8 cellular contexts compared by ENCODE assay signal in the genomic region with DNA sequence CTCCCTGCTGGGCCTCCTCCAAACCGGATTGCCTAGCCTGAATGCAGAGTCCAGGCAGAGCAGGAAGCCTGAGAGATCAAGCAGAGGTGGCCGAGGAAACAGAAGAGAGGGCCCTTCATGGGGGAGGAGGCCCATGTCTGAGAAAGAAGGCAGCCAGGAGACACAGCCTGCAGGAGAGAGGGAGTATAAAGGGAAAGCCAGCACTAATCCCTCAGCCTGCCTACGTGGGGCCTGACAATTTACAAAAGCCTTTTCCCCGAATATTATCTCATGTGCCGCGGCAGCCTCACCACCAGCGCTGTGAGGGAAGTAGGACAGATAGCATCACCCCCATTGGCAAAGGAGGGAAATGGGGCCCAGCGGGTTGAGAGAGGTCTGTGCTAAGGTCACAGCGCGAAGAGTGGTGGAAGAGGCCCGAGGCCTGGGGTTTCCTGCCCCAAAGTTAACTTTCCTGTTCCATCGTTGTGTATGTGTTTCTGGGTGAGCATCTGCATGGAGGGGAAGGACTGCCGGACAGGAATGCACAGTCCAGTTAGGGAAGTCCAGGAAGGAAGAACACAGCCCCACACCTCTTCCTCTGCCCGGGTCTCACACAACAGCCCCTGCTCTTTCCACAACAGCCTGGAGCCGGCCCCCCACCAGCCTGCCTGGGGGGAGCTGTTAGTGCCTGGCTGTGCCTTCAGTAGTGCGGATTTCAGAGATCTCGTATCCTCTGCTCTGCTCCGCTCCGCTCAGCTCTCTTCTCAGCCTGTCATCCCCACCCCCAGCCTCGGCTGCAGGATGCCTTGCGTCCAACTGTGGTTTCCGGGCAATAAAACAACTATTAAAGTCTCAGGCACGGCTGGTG. TPM values are rescaled to one million over a fixed set of nuclear protein-coding genes. Genes with fewer than 3 reads are reported as not detected.
DNase-seq lines count a peak whose midpoint lies in the region; ATAC-seq and TF ChIP-seq lines count a peak whose summit lies in the region.

No MANE protein-coding gene starts in this region.

- no peaks in the 10 kb centered on the region for H3K9me3 Mint-ChIP-seq in activated B cell treated with CpG ODN at 0.5 μM for 24 hours
- no peaks in the 10 kb centered on the region for H3K9me3 Mint-ChIP-seq in natural killer cell

- in situ Hi-C loops in KBM-7 (cut with MboI; ENCODE audit: low pct_unique_long_range_greater_than_20kb, low sequenced_read_pairs) (no loop called here), mammary epithelial cell (cut with MboI; ENCODE audit: low sequenced_read_pairs in 2 of 2) (no loop called here)

- intact Hi-C loops in activated B cell treated with CpG ODN at 0.5 μM for 24 hours (cut with micrococcal nuclease) = no loop called here
- intact Hi-C loops in natural killer cell (cut with micrococcal nuclease) = loop anchor here (5.0 kb wide), 1 partner anchor 41 kb away; no protein-coding TSS in a partner anchor
- intact Hi-C loops in mammary epithelial cell (cut with micrococcal nuclease) = no loop called here

- peak overlapping the region; percentile 53 for H3K4me3 Mint-ChIP-seq in activated B cell treated with CpG ODN at 0.5 μM for 24 hours
- peak overlapping the region; percentile 78 for H3K4me3 Mint-ChIP-seq in natural killer cell

- peaks cover 40% of the 10 kb centered on the region for H3K4me1 Mint-ChIP-seq in activated B cell treated with CpG ODN at 0.5 μM for 24 hours
- peaks cover 15 to 21% of the 10 kb centered on the region in 2 donors for H3K4me1 Mint-ChIP-seq in natural killer cell

- H4K20me1 ChIP-seq in DOHH2 (ENCODE audit: control insufficient read depth, insufficient read depth, low read depth, low read length) (no peaks in the 10 kb centered on the region), mammary epithelial cell (ENCODE audit: insufficient read depth, low read length) (peaks cover 2% of the 10 kb centered on the region)

- H3K27me3 ChIP-seq in DOHH2 (ENCODE audit: control insufficient read depth, low read length) (0 out of 2 replicates have a peak, but pooled peaks cover 2% of the 10 kb centered on the region), mammary epithelial cell (ENCODE audit: insufficient read depth, low read length) (peaks cover 39% of the 10 kb centered on the region)

- H3K4me3 ChIP-seq in DOHH2 (ENCODE audit: low read length) (0 out of 2 replicates have a peak overlapping the region, but pooled peaks have one; percentile 15), mammary epithelial cell (replicated peaks in 1 of 3; ENCODE audit: insufficient read depth in 1 of 3, low read depth in 2 of 3, low read length in 3 of 3) (no peak overlapping the region)

- no peaks in the 10 kb centered on the region for H3K9me2 ChIP-seq in DOHH2 (replicated peaks; ENCODE audit: control insufficient read depth, low read length)

- BruUV-seq in mammary epithelial cell (replicated peaks; lab: Mats Ljungman, UMichigan) = no TSS peak

- TF ChIP-seq CTCF in DOHH2 (IDR thresholded peaks at IDR 0.05; ENCODE audit: low read depth, low read length, poor library complexity, severe bottlenecking) = no peak
- TF ChIP-seq CTCF in activated B cell treated with CpG ODN at 0.5 μM for 24 hours (IDR thresholded peaks at IDR 0.05) = no peak
- TF ChIP-seq CTCF in natural killer cell (IDR thresholded peaks at IDR 0.05) = no peak
- no peak for TF ChIP-seq CTCF in mammary epithelial cell (conservative IDR thresholded peaks at IDR 0.05 in 1 of 2, IDR thresholded peaks at IDR 0.05 in 1 of 2; ENCODE audit: extremely low read depth in 1 of 2, insufficient read depth in 1 of 2, low read depth in 1 of 2, low read length in 2 of 2)

- H2AFZ ChIP-seq in mammary epithelial cell (ENCODE audit: low read depth, low read length) = no peak overlapping the region

- CTCF ChIA-PET in activated B cell treated with CpG ODN at 0.5 μM for 24 hours (lab: Charles Lee) = no interaction called here
- CTCF ChIA-PET in mammary epithelial cell (lab: Charles Lee; ENCODE audit: low non-redundant PET) = no interaction called here

- 0 out of 2 replicates have a peak, but pooled peaks cover 3% of the 10 kb centered on the region for H3F3A ChIP-seq in DOHH2 (ENCODE audit: control insufficient read depth, insufficient read depth)

- H3K9me3 ChIP-seq in DOHH2 (ENCODE audit: control insufficient read depth, insufficient read depth, low read length) (no peaks in the 10 kb centered on the region), mammary epithelial cell (replicated peaks; ENCODE audit: insufficient read depth, low read length) (no peaks in the 10 kb centered on the region)

- H3K27ac Mint-ChIP-seq in activated B cell treated with CpG ODN at 0.5 μM for 24 hours = peak overlapping the region; percentile 65
- H3K27ac Mint-ChIP-seq in natural killer cell = peak overlapping the region in 1 of 2 donors; percentile 44

- H3K36me3 Mint-ChIP-seq in activated B cell treated with CpG ODN at 0.5 μM for 24 hours (ENCODE audit: low read depth) = no peaks in the 10 kb centered on the region
- no peaks in the 10 kb centered on the region for H3K36me3 Mint-ChIP-seq in natural killer cell

- H3K27ac ChIP-seq in DOHH2 (ENCODE audit: low read depth, low read length) (no peak overlapping the region), mammary epithelial cell (ENCODE audit: insufficient read depth, low read depth, low read length) (no peak overlapping the region)

- dilution Hi-C loops in mammary epithelial cell (cut with HindIII; ENCODE audit: low sequenced_read_pairs) = no loop called here

- POLR2A ChIA-PET in activated B cell treated with CpG ODN at 0.5 μM for 24 hours (lab: Charles Lee) = interaction anchor here (0.9 to 2.0 kb wide), 6 partner anchors 26 to 135 kb away, joined by 3 to 15 read pairs (median 4); partner anchors contain the start of gene BCOR

- H3K4me2 ChIP-seq in DOHH2 (ENCODE audit: low read length) = peak overlapping the region; percentile 55
- no peak overlapping the region for H3K4me2 ChIP-seq in mammary epithelial cell (ENCODE audit: insufficient read depth, low read depth, low read length)

- no peak overlapping the region for H3K9ac ChIP-seq in mammary epithelial cell (ENCODE audit: insufficient read depth, low read length)

- 54% methylated on average over 19 of the region's 23 CpGs for WGBS in mammary epithelial cell (ENCODE audit: low coverage, missing lambda C conversion rate)

- H3K27me3 Mint-ChIP-seq in activated B cell treated with CpG ODN at 0.5 μM for 24 hours = no peaks in the 10 kb centered on the region
- H3K27me3 Mint-ChIP-seq in natural killer cell (ENCODE audit: low read depth in 2 of 2) = peaks cover 10 to 33% of the 10 kb centered on the region in 2 donors

- no peaks in the 10 kb centered on the region for H3K79me2 ChIP-seq in DOHH2 (ENCODE audit: control insufficient read depth, low read length)
- H3K79me2 ChIP-seq in mammary epithelial cell (ENCODE audit: insufficient read depth, low read length) = no peaks in the 10 kb centered on the region

- H3K36me3 ChIP-seq in DOHH2 (ENCODE audit: control insufficient read depth, low read length) (no peaks in the 10 kb centered on the region), mammary epithelial cell (ENCODE audit: insufficient read depth, low read length) (no peaks in the 10 kb centered on the region)

- H3K4me1 ChIP-seq in DOHH2 (ENCODE audit: control insufficient read depth, low read length) (peaks cover 57% of the 10 kb centered on the region), mammary epithelial cell (ENCODE audit: insufficient read depth, low read length) (peaks cover 23% of the 10 kb centered on the region)

- ATAC-seq in activated B cell treated with CpG ODN at 0.5 μM for 24 hours (ENCODE audit: low read depth) (no peak), natural killer cell (peak; percentile 16 to 58 (median 27)), GM18505 (IDR thresholded peaks at IDR 0.05; ENCODE audit: unreplicated experiment) (no peak)

- TF ChIP-seq POLR2A in GM18505 (IDR thresholded peaks at IDR 0.05; ENCODE audit: borderline replicate concordance, extremely low read depth, insufficient read depth, insufficient read length) = no peak

- DNase-seq in KBM-7 (peak; percentile 90), activated B cell treated with CpG ODN at 0.5 μM for 24 hours (no peak), natural killer cell (no peak), mammary epithelial cell (no peak), mucosa of gallbladder (ENCODE audit: low spot score) (no peak), H4 (ENCODE audit: low spot score) (no peak)

RNA-seq across cellular contexts. Expression of gene BCOR, which starts 50.9 kb away (rescaled TPM):
- total RNA-seq in activated B cell treated with CpG ODN at 0.5 μM for 24 hours (59.3 and 60.4 TPM in 2 replicates), natural killer cell (10 to 100 TPM; 20.0 to 35.2 (median 29.2) TPM), mammary epithelial cell (1 to 10 TPM; 7.2 to 9.2 TPM), mucosa of gallbladder (25.8 TPM)
- polyA plus RNA-seq in mammary epithelial cell = 1.8 TPM
- polyA minus RNA-seq in mammary epithelial cell = 33.0 TPM
- 22.8 and 23.8 TPM in 2 replicates for total RNA-seq in H4 (2014; rRNA removed; shearing (Covaris generic))

Comparison
In these comparisons a context has a peak if more than half of its experiments do, and no peak if none do; other contexts are left out.
1. ATAC-seq: peak in natural killer cell (3 of 3); none in activated B cell treated with CpG ODN at 0.5 μM for 24 hours (single experiment) and GM18505 (single experiment).